ENCODE assay signal across 30 cellular contexts in the genomic region with DNA sequence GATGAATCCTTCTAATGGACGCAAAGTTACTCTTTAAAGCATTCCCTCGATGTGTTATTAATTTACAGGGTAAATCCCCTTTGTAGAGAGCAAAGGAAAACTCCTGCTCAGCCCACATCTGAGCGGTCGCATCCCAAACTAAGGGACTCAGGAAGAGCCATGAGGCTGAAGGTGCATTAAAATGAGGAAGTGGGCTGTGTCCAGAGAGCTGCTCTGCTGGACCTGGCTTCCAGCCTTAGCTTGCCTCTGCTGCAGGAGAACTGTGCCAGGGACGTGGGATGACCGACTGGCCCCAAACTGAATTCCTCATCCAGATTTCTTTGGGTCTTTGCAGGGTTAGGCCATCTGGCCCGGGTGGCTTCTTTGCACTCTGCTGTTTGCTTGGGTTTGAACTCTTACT.
"Had no signal": no experiment of that assay in that cellular context is flagged by ENCODE, and none has a peak within 500 bp of the region (broad histone marks: within the 10 kb centered on the region; RNA-seq: fewer than 3 reads in every experiment).

No MANE protein-coding gene starts in this region.

- H3K9me3 Mint-ChIP-seq: activated B cell treated with CpG ODN at 0.5 μM for 24 hours; activated CD4-positive, alpha-beta memory T cell treated with anti-CD3 and anti-CD28 coated beads for 36 hours; activated naive CD8-positive, alpha-beta T cell treated with anti-CD3 and anti-CD28 coated beads for 36 hours; activated T-cell treated with anti-CD3 and anti-CD28 coated beads, Interleukin-2, amount 50 U/mL, for 4 hours; activated T-helper 1 cell treated with anti-CD3 and anti-CD28 coated beads, Interleukin-12 subunit alpha, Interleukin-12 subunit beta, Interleukin-2, Interleukin-4 antibody, amounts not matched to agents 30 ng/mL and 10 ng/mL and 1 ng/mL, durations not matched to agents 14 hours and 24 hours and 36 hours; central memory CD8-positive, alpha-beta T cell; T-helper 1 cell treated with Interleukin-12 subunit alpha and Interleukin-12 subunit beta and Interleukin-4 antibody, amounts not matched to agents 30 μg/mL and 1 μg/mL, for 36 hours; T-helper 2 cell treated with Interferon-gamma antibody and Interleukin-4, amounts not matched to agents 5 μg/mL and 100 μg/mL, for 36 hours had no signal

- H3K9me3 ChIP-seq: Peyer's patch, SJSA1 had no signal

- H3K4me3 ChIP-seq: cardiac muscle cell, Peyer's patch, SJSA1 had no signal

- H3K36me3 Mint-ChIP-seq: activated CD4-positive, alpha-beta memory T cell treated with anti-CD3 and anti-CD28 coated beads for 36 hours; activated naive CD8-positive, alpha-beta T cell treated with anti-CD3 and anti-CD28 coated beads for 36 hours had no signal

- H3K4me1 ChIP-seq: Peyer's patch, SJSA1 had no signal

- DNase-seq: activated B cell treated with CpG ODN at 0.5 μM for 24 hours; activated CD4-positive, alpha-beta memory T cell treated with anti-CD3 and anti-CD28 coated beads for 36 hours; activated CD4-positive, alpha-beta T cell treated with anti-CD3 and anti-CD28 coated beads for 4 hours; activated CD4-positive, alpha-beta T cell treated with anti-CD3 and anti-CD28 coated beads, Interleukin-2, amount 50 U/mL, for 1 hour; activated CD4-positive, CD25-positive, alpha-beta regulatory T cell treated with anti-CD3 and anti-CD28 coated beads, Interleukin-2, amount 50 U/mL, for 72 hours; activated CD8-positive, alpha-beta memory T cell treated with anti-CD3 and anti-CD28 coated beads, Interleukin-2, amount 50 U/mL, for 4 hours; activated naive CD4-positive, alpha-beta T cell; activated naive CD4-positive, alpha-beta T cell treated with anti-CD3 and anti-CD28 coated beads, Interleukin-2, amount 50 U/mL, for 16 hours; activated naive CD8-positive, alpha-beta T cell treated with anti-CD3 and anti-CD28 coated beads for 36 hours; activated T-cell treated with anti-CD3 and anti-CD28 coated beads for 4 hours; activated T-cell treated with anti-CD3 and anti-CD28 coated beads, Interleukin-2, amount 50 U/mL, for 4 hours; amniotic stem cell; aorta; NCI-H1105; NCI-H1436; NCI-H1694; NCI-H1930; NCI-H345; NCI-H524 treated with DMSO at 0.1 percent for 48 hours; PC-3; Peyer's patch; RPMI8226; SHP77 treated with DMSO at 0.1 percent for 48 hours; SK-N-SH had no signal

- H3K4me1 Mint-ChIP-seq: central memory CD8-positive, alpha-beta T cell had no signal

- H3K27ac ChIP-seq: cardiac muscle cell, Peyer's patch, SJSA1 had no signal

- H3K9ac ChIP-seq: SK-N-SH had no signal

- H3K27me3 Mint-ChIP-seq: activated B cell treated with CpG ODN at 0.5 μM for 24 hours; activated CD4-positive, alpha-beta memory T cell treated with anti-CD3 and anti-CD28 coated beads for 36 hours; activated naive CD8-positive, alpha-beta T cell treated with anti-CD3 and anti-CD28 coated beads for 36 hours; central memory CD8-positive, alpha-beta T cell had no signal

- H3K27me3 ChIP-seq: cardiac muscle cell, Peyer's patch, SJSA1 had no signal

- ATAC-seq: activated T-cell treated with anti-CD3 and anti-CD28 coated beads, Interleukin-2, amount 50 U/mL, for 4 hours; PC-3 had no signal

- H3K27ac Mint-ChIP-seq: activated B cell treated with CpG ODN at 0.5 μM for 24 hours; activated CD4-positive, alpha-beta memory T cell treated with anti-CD3 and anti-CD28 coated beads for 36 hours; activated naive CD8-positive, alpha-beta T cell treated with anti-CD3 and anti-CD28 coated beads for 36 hours; activated T-helper 1 cell treated with anti-CD3 and anti-CD28 coated beads, Interleukin-12 subunit alpha, Interleukin-12 subunit beta, Interleukin-2, Interleukin-4 antibody, amounts not matched to agents 30 ng/mL and 10 ng/mL and 1 ng/mL, durations not matched to agents 14 hours and 24 hours and 36 hours; T-helper 1 cell treated with Interleukin-12 subunit alpha and Interleukin-12 subunit beta and Interleukin-4 antibody, amounts not matched to agents 30 μg/mL and 1 μg/mL, for 36 hours; T-helper 2 cell treated with Interferon-gamma antibody and Interleukin-4, amounts not matched to agents 5 μg/mL and 100 μg/mL, for 36 hours had no signal

- H3K4me2 ChIP-seq: SK-N-SH had no signal

- H3K4me3 Mint-ChIP-seq: activated B cell treated with CpG ODN at 0.5 μM for 24 hours; activated CD4-positive, alpha-beta memory T cell treated with anti-CD3 and anti-CD28 coated beads for 36 hours; activated naive CD8-positive, alpha-beta T cell treated with anti-CD3 and anti-CD28 coated beads for 36 hours; activated T-cell treated with anti-CD3 and anti-CD28 coated beads, Interleukin-2, amount 50 U/mL, for 4 hours; activated T-helper 1 cell treated with anti-CD3 and anti-CD28 coated beads, Interleukin-12 subunit alpha, Interleukin-12 subunit beta, Interleukin-2, Interleukin-4 antibody, amounts not matched to agents 30 ng/mL and 10 ng/mL and 1 ng/mL, durations not matched to agents 14 hours and 24 hours and 36 hours; central memory CD8-positive, alpha-beta T cell; T-helper 1 cell treated with Interleukin-12 subunit alpha and Interleukin-12 subunit beta and Interleukin-4 antibody, amounts not matched to agents 30 μg/mL and 1 μg/mL, for 36 hours; T-helper 2 cell treated with Interferon-gamma antibody and Interleukin-4, amounts not matched to agents 5 μg/mL and 100 μg/mL, for 36 hours had no signal
